In the genomic region with DNA sequence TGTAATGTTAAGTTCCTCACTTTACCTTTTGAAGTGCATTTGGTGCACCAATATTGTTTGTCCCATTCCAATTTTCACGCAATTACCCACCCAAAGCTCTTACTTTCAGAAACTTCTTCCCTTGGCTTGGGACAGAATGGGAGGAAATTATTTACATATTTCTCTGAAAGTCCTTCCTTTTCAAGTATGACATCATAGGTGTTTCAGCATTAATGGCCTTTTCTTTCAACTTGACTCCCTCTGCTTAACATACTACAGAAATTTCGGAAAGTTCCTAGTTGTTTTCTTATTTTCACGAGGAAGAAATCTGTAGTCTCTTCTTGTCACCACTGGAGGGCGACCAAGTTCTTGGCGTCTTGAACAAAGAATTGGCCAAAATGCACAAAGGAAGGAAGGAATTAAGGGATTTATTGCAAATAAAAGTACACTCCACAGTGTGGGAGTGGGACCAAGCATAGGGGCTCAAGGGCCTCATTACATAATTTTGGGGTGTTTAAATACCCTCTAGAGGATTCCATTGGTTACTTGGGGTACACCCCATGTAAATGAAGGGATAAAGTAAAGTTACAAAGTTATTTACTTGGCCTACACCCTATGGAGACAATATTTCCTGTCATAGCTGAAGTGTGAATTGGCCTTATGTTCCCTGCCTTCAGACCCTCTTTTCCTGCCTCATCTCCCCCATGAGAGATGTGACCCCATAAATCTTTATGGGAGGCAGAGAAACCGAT, we compare ENCODE assay signal across 1 cellular context.
TF ChIP-seq lines count a peak whose summit lies in the region.

No MANE protein-coding gene starts in this region.

TF ChIP-seq in HCT116, 20 proteins besides CTCF, POLR2A, EP300 and RAD21 (continued from another document):
- no peak for TF ChIP-seq REST (IDR thresholded peaks at IDR 0.05; ENCODE audit: low read depth)
- TF ChIP-seq ELF1 (IDR thresholded peaks at IDR 0.05; ENCODE audit: borderline replicate concordance, low read depth), result no peak
